8 cellular contexts compared by ENCODE assay signal in genomic region chr15:63436872-63437375, GRCh38. TPM values are rescaled to one million over a fixed set of nuclear protein-coding genes. Genes with fewer than 3 reads are reported as not detected.
DNase-seq lines count a peak whose midpoint lies in the region; ATAC-seq and TF ChIP-seq lines count a peak whose summit lies in the region.

No MANE protein-coding gene starts in this region.

- DNase-seq in EH (ENCODE audit: low read depth) (peak; percentile 92), NCI-H2029 (lab: John Stamatoyannopoulos, UW) (peak; percentile 17), UCSD-AML1 (lab: John Stamatoyannopoulos, UW; ENCODE audit: unreplicated experiment) (peak; percentile 78), body of pancreas (peak; percentile 57 to 85 (median 80)), iPS-NIHi7 (ENCODE audit: extremely low spot score) (peak; percentile 45), smooth muscle cell of the brain vasculature (ENCODE audit: low read depth, low spot score) (peak; percentile 88)

- ATAC-seq in body of pancreas (peak; percentile 53), GM21717 (IDR thresholded peaks at IDR 0.05; ENCODE audit: unreplicated experiment) (no peak), HG02571 (IDR thresholded peaks at IDR 0.05; ENCODE audit: unreplicated experiment) (no peak)

- intact Hi-C loops in body of pancreas (cut with DNase I): no loop called here

- TF ChIP-seq CTCF in body of pancreas (IDR thresholded peaks at IDR 0.05): no peak

- H3K4me1 ChIP-seq in body of pancreas: peaks cover 11% of the 10 kb centered on the region

- 26 to 32% methylated on average over 3 of the region's 3 CpGs for WGBS in body of pancreas, 2 donors

- H3K9me3 ChIP-seq in body of pancreas: no peaks in the 10 kb centered on the region

- H3K36me3 ChIP-seq in body of pancreas (replicated peaks in 1 of 2; ENCODE audit: insufficient read depth in 1 of 2, low read depth in 2 of 2): no peaks in the 10 kb centered on the region

- H3K27ac ChIP-seq in body of pancreas: peak overlapping the region in 1 of 4 donors; percentile 24

- no peak overlapping the region for H3K4me3 ChIP-seq in body of pancreas

- TF ChIP-seq POLR2A in body of pancreas (IDR thresholded peaks at IDR 0.05): no peak

- H3K27me3 ChIP-seq in body of pancreas: no peaks in the 10 kb centered on the region

RNA-seq across cellular contexts. Expression of gene CA12, which starts 55.3 kb away (rescaled TPM):
- total RNA-seq in body of pancreas: 10 to 100 TPM; 16.1 to 25.7 TPM

Comparison
In these comparisons a context has a peak if more than half of its experiments do, and no peak if none do; other contexts are left out.
1. DNase-seq: peak in every context shown above with its lines; median percentile 92 in EH; 88 in smooth muscle cell of the brain vasculature; 80 in body of pancreas; 78 in UCSD-AML1; 45 in iPS-NIHi7; 17 in NCI-H2029.